ENCODE assay signal across 22 cellular contexts in the genomic region with DNA sequence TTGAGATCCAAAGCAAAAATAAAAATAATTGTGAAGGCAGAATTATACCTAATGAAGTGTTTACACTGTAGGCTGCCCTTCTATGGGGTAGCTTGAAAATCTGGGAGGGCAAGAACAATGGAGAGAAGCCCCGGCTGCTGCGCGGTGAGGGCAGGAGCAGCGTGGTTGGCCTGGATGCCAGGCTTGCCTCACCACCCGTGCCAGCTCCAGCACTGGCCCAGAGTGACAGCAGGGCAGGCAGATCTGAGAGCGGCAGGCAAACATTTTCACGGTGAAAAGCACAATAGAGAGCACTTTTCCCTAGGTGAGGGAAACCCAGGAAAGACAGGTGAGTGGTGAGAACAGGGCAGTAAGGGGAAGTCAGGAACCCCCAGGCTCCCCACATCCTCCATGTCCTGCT. TPM values are rescaled to one million over a fixed set of nuclear protein-coding genes. Genes with fewer than 3 reads are reported as not detected.
"Had no signal": no experiment of that assay in that cellular context is flagged by ENCODE, and none has a peak within 500 bp of the region (broad histone marks: within the 10 kb centered on the region; RNA-seq: fewer than 3 reads in every experiment).

No MANE protein-coding gene starts in this region.

- H3K36me3 ChIP-seq: heart left ventricle, lower lobe of right lung, neutrophil, sigmoid colon, stomach had no signal

- H3K4me1 Mint-ChIP-seq: naive thymus-derived CD4-positive, alpha-beta T cell; stimulated activated naive B cell treated with anti-CD40 and anti-IgM and Interleukin-4, amounts not matched to agents 10 μg/mL and 1 μg/mL and 100 μg/mL, for 72 hours had no signal

- H3K4me3 ChIP-seq: heart left ventricle, lower lobe of right lung, sigmoid colon, stomach had no signal

- H3K4me3 Mint-ChIP-seq: naive thymus-derived CD4-positive, alpha-beta T cell; stimulated activated naive B cell treated with anti-CD40 and anti-IgM and Interleukin-4, amounts not matched to agents 10 μg/mL and 1 μg/mL and 100 μg/mL, for 72 hours had no signal

- H3K27ac ChIP-seq: heart left ventricle, lower lobe of right lung, neutrophil, sigmoid colon, stomach had no signal

- DNase-seq: central memory CD4-positive, alpha-beta T cell; effector memory CD4-positive, alpha-beta T cell; heart left ventricle; hippocampal formation; kidney glomerular epithelial cell; lower lobe of right lung; mesenchymal stem cell; naive thymus-derived CD4-positive, alpha-beta T cell; sigmoid colon; small intestine; stimulated activated CD4-positive, alpha-beta T cell treated with anti-CD3 and anti-CD28 coated beads, Interleukin-4, amount 100 ng/mL, for 1 hour; stimulated activated naive B cell treated with anti-CD40 and anti-IgM and Interleukin-4, amounts not matched to agents 10 μg/mL and 1 μg/mL and 100 μg/mL, for 72 hours; stomach; trophoblast cell had no signal

- H3K4me1 ChIP-seq: heart left ventricle, lower lobe of right lung, sigmoid colon, stomach had no signal

- H3K36me3 Mint-ChIP-seq: naive thymus-derived CD4-positive, alpha-beta T cell; stimulated activated naive B cell treated with anti-CD40 and anti-IgM and Interleukin-4, amounts not matched to agents 10 μg/mL and 1 μg/mL and 100 μg/mL, for 72 hours had no signal

- H3K27ac Mint-ChIP-seq: naive thymus-derived CD4-positive, alpha-beta T cell; stimulated activated naive B cell treated with anti-CD40 and anti-IgM and Interleukin-4, amounts not matched to agents 10 μg/mL and 1 μg/mL and 100 μg/mL, for 72 hours had no signal

- ATAC-seq: esophagus mucosa; heart left ventricle; lower lobe of right lung; naive thymus-derived CD4-positive, alpha-beta T cell; stimulated activated naive B cell treated with anti-CD40 and anti-IgM and Interleukin-4, amounts not matched to agents 10 μg/mL and 1 μg/mL and 100 μg/mL, for 72 hours had no signal

- H3K9me3 Mint-ChIP-seq: naive thymus-derived CD4-positive, alpha-beta T cell; stimulated activated naive B cell treated with anti-CD40 and anti-IgM and Interleukin-4, amounts not matched to agents 10 μg/mL and 1 μg/mL and 100 μg/mL, for 72 hours had no signal

RNA-seq across cellular contexts. Expression of gene PROK1, which starts 1.4 kb away (rescaled TPM):
- total RNA-seq: fibroblast of lung; frontal cortex; glomerular endothelial cell; lower lobe of right lung; naive thymus-derived CD4-positive, alpha-beta T cell; osteoblast; pulmonary artery endothelial cell; stomach; urinary bladder had no signal
- polyA plus RNA-seq: fibroblast of lung; naive thymus-derived CD4-positive, alpha-beta T cell had no signal
